19 cellular contexts compared by ENCODE assay signal in the genomic region with DNA sequence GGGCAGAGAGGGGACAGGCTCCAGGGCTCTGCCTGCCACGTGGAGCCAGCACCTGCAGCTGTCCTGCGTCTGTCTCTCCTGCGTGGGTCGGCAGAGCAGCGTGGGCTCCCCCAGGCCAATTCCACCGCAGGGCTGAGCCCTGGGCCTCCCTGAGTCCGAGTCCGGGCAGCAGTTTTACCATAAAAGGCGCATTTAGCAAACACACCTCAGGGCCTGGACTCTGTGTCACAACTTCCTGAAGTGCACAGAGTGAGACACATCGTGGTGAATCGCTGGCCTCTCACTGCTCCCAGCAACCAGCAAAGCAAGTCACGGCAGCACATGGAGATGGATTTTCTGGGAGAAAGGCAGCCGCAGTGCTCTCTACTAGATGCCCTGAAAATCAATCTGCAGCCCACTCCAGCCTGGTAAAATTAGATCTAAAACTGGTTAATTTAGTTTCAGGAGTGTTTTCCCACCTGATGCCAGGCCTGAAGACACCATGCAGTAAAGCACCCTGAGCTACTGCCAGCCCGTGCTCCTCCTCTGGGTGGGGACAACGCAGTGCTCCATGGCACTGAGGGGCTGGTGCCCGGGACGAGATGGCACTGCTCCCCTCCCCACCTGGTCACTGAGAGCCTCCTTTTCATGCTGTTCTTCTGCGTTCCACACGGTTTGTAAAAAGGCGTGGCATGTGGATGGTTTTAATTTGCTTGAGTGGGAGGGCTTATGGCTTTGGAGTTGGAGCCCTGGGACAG.
DNase-seq lines count a peak whose midpoint lies in the region; ATAC-seq and TF ChIP-seq lines count a peak whose summit lies in the region.
"Had no signal": no experiment of that assay in that cellular context is flagged by ENCODE, and none has a peak within 500 bp of the region (broad histone marks: within the 10 kb centered on the region; RNA-seq: fewer than 3 reads in every experiment).

No MANE protein-coding gene starts in this region.

- H3K4me3 ChIP-seq in coronary artery: no peak overlapping the region

- no peak for ATAC-seq in Right ventricle myocardium superior (ENCODE audit: poor library complexity)
- ATAC-seq: activated CD8-positive, alpha-beta T cell treated with anti-CD3 and anti-CD28 coated beads, Interleukin-2, amount 10 ng/mL, durations not matched to agents 7 days and 5 days; T-cell had no signal

- intact Hi-C loops in cardiac septum (cut with DNase I): no loop called here
- intact Hi-C loops in Right ventricle myocardium superior (cut with DNase I): no loop called here

- DNase-seq in cardiac septum (ENCODE audit: low spot score) (peak; percentile 39), Right ventricle myocardium superior (no peak), coronary artery (ENCODE audit: low spot score) (peak; percentile 41), mesenteric fat pad (ENCODE audit: low spot score) (peak; percentile 43), ureter (ENCODE audit: low spot score) (peak; percentile 47), SW 1271 (lab: John Stamatoyannopoulos, UW) (no peak), pons (ENCODE audit: low spot score) (no peak)
- DNase-seq in stimulated activated CD4-positive, alpha-beta T cell treated with anti-CD3 and anti-CD28 coated beads, Interleukin-4, amount 100 ng/mL, for 4 hours: no peak
- DNase-seq: activated CD8-positive, alpha-beta T cell treated with anti-CD3 and anti-CD28 coated beads, Interleukin-2, amount 10 ng/mL, durations not matched to agents 7 days and 5 days; activated naive CD8-positive, alpha-beta T cell treated with anti-CD3 and anti-CD28 coated beads, Interleukin-2, amount 10 ng/mL, durations not matched to agents 7 days and 5 days; CD4-positive, CD25-positive, alpha-beta regulatory T cell; dermis blood vessel endothelial cell; DMS153; MV-4-11; NCI-H2029; NCI-H446; T-cell had no signal

- no peak for TF ChIP-seq CTCF in coronary artery (IDR thresholded peaks at IDR 0.05)

- no peak overlapping the region for H3K27ac ChIP-seq in coronary artery
- H3K27ac ChIP-seq: epithelial cell of prostate, VCaP had no signal

Comparison
In these comparisons a context has a peak if more than half of its experiments do, and no peak if none do; other contexts are left out.
1. DNase-seq: peak in cardiac septum (single experiment), coronary artery (single experiment), mesenteric fat pad (single experiment) and ureter (single experiment); none in Right ventricle myocardium superior (single experiment), SW 1271 (0 of 2), pons (single experiment) and stimulated activated CD4-positive, alpha-beta T cell treated with anti-CD3 and anti-CD28 coated beads, Interleukin-4, amount 100 ng/mL, for 4 hours (0 of 2).